22 cellular contexts compared by ENCODE assay signal in the genomic region with DNA sequence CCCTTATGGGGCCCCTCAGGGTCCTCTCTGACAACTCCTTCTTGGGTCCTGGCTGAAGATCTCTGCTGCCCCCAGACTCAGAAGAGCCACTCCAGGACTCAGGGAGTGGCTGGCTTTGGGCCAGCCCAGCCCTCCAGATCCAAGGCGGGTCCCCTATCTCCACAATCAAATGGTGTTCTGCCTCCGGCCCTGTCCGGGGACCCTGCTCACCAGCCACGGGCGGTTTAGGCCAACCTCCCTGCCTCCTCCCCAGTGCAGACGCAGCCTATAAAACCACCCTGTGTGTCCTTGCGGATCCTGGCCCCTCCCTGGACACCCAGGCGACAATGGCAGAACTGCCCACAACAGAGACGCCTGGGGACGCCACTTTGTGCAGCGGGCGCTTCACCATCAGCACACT. TPM values are rescaled to one million over a fixed set of nuclear protein-coding genes. Genes with fewer than 3 reads are reported as not detected.
DNase-seq lines count a peak whose midpoint lies in the region; ATAC-seq and TF ChIP-seq lines count a peak whose summit lies in the region.
"Had no signal": no experiment of that assay in that cellular context is flagged by ENCODE, and none has a peak within 500 bp of the region (broad histone marks: within the 10 kb centered on the region; RNA-seq: fewer than 3 reads in every experiment).

A gene with protein sequence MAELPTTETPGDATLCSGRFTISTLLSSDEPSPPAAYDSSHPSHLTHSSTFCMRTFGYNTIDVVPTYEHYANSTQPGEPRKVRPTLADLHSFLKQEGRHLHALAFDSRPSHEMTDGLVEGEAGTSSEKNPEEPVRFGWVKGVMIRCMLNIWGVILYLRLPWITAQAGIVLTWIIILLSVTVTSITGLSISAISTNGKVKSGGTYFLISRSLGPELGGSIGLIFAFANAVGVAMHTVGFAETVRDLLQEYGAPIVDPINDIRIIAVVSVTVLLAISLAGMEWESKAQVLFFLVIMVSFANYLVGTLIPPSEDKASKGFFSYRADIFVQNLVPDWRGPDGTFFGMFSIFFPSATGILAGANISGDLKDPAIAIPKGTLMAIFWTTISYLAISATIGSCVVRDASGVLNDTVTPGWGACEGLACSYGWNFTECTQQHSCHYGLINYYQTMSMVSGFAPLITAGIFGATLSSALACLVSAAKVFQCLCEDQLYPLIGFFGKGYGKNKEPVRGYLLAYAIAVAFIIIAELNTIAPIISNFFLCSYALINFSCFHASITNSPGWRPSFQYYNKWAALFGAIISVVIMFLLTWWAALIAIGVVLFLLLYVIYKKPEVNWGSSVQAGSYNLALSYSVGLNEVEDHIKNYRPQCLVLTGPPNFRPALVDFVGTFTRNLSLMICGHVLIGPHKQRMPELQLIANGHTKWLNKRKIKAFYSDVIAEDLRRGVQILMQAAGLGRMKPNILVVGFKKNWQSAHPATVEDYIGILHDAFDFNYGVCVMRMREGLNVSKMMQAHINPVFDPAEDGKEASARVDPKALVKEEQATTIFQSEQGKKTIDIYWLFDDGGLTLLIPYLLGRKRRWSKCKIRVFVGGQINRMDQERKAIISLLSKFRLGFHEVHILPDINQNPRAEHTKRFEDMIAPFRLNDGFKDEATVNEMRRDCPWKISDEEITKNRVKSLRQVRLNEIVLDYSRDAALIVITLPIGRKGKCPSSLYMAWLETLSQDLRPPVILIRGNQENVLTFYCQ (plus strand): TSS at position 298 of the 400 bp plus-strand sequence. CDS start 29 bp downstream, at position 327.

- H3K36me3 Mint-ChIP-seq in T-helper 1 cell treated with Interleukin-12 subunit alpha and Interleukin-12 subunit beta and Interleukin-4 antibody, amounts not matched to agents 30 μg/mL and 1 μg/mL, for 36 hours (ENCODE audit: low read depth) = no peaks in the 10 kb centered on the region
- no peaks in the 10 kb centered on the region for H3K36me3 Mint-ChIP-seq in progenitor cell of endocrine pancreas (ENCODE audit: insufficient read depth)

- dilution Hi-C loops in IMR-90 (cut with HindIII; ENCODE audit: low sequenced_read_pairs, unreplicated experiment) = no loop called here

- no peak within 1 kb of the TSS for H4K8ac ChIP-seq in IMR-90 (ENCODE audit: low read depth in 2 of 2, low read length in 2 of 2)

- TF ChIP-seq CTCF in IMR-90 (conservative IDR thresholded peaks at IDR 0.05; ENCODE audit: low read depth, low read length) (no peak), progenitor cell of endocrine pancreas (IDR thresholded peaks at IDR 0.05; ENCODE audit: unreplicated experiment) (no peak), GM13976 (IDR thresholded peaks at IDR 0.05; ENCODE audit: borderline replicate concordance, control extremely low read depth, extremely low read depth, insufficient read depth, missing control alignments) (no peak)

- H3K9me1 ChIP-seq in IMR-90 (ENCODE audit: insufficient read depth, low read length) = peaks cover 4% of the 10 kb centered on the region; the same call in 1 of the 2 replicates

- WGBS in IMR-90 (ENCODE audit: extremely low coverage in 2 of 2, insufficient read length in 1 of 2), 2 experiments = 75% methylated on average over 10 of the region's 12 CpGs; no CpG with 5 or more reads in 1 of the 2 experiments

- peaks cover 46% of the 10 kb centered on the region for H3K4me1 Mint-ChIP-seq in T-helper 1 cell treated with Interleukin-12 subunit alpha and Interleukin-12 subunit beta and Interleukin-4 antibody, amounts not matched to agents 30 μg/mL and 1 μg/mL, for 36 hours (ENCODE audit: low read depth)
- peaks cover 18% of the 10 kb centered on the region for H3K4me1 Mint-ChIP-seq in progenitor cell of endocrine pancreas (ENCODE audit: low read depth)

- no peaks in the 10 kb centered on the region for H3K79me1 ChIP-seq in IMR-90 (ENCODE audit: low read depth in 1 of 2, low read length in 2 of 2)

- H2AK9ac ChIP-seq in IMR-90 (replicated peaks; ENCODE audit: low read depth, low read length, poor library complexity) = peak within 1 kb of the TSS; percentile 65

- no peak within 1 kb of the TSS for H3K23ac ChIP-seq in IMR-90 (ENCODE audit: low read depth, low read length)

- no peak within 1 kb of the TSS for H2AFZ ChIP-seq in IMR-90 (replicated peaks; ENCODE audit: low read length, poor library complexity)

- no peak within 1 kb of the TSS for H2BK15ac ChIP-seq in IMR-90 (ENCODE audit: low read depth, low read length)

- ATAC-seq in IMR-90 (ENCODE audit: low read depth) = no peak
- ATAC-seq: GM12878, Panc1 had no signal

- no peak within 1 kb of the TSS for H3K9ac ChIP-seq in IMR-90 (ENCODE audit: low read depth, low read length)

- POLR2A ChIA-PET in IMR-90 (lab: Charles Lee; ENCODE audit: unreplicated experiment) = no interaction called here

- TF ChIP-seq POLR2A in IMR-90 (IDR thresholded peaks at IDR 0.05; ENCODE audit: low read depth, low read length) = no peak

- no peak within 1 kb of the TSS for H3K56ac ChIP-seq in IMR-90 (ENCODE audit: extremely low read depth, insufficient read depth, low read length)

- in situ Hi-C loops in IMR-90 (cut with MboI; ENCODE audit: low sequenced_read_pairs) (loop anchor here (5.0 to 10.0 kb wide), 2 partner anchors 87 to 180 kb away; no protein-coding TSS in a partner anchor), GM13976 (cut with MboI; ENCODE audit: low sequenced_read_pairs, unreplicated experiment) (loop anchor here (5.0 to 10.0 kb wide), 2 partner anchors 87 to 180 kb away; no protein-coding TSS in a partner anchor)

- H2BK120ac ChIP-seq in IMR-90 (ENCODE audit: low read depth, low read length) = no peak within 1 kb of the TSS

- intact Hi-C loops in IMR-90 (cut with micrococcal nuclease) = loop anchor here (5.0 kb wide), 1 partner anchor 302 kb away; no protein-coding TSS in a partner anchor

- no peak within 1 kb of the TSS for H3K27ac ChIP-seq in IMR-90 (ENCODE audit: insufficient read depth, low read length)
- H3K27ac ChIP-seq: C4-2B, HL-60 had no signal

- H3K27me3 ChIP-seq in IMR-90 (ENCODE audit: control insufficient read depth, insufficient read depth, low read length) = no peaks in the 10 kb centered on the region

- H3K36me3 ChIP-seq in IMR-90 (ENCODE audit: control insufficient read depth, insufficient read depth, low read length) = no peaks in the 10 kb centered on the region

- H3K9me3 ChIP-seq in IMR-90 (ENCODE audit: control insufficient read depth, insufficient read depth, low read length) = no peaks in the 10 kb centered on the region

- TF ChIP-seq RAD21 in IMR-90 (IDR thresholded peaks at IDR 0.05; ENCODE audit: low read length) = no peak

- CTCF ChIA-PET in IMR-90 (lab: Yijun Ruan, JAX) = no interaction called here

- no peak within 1 kb of the TSS for H3K4me3 Mint-ChIP-seq in T-helper 1 cell treated with Interleukin-12 subunit alpha and Interleukin-12 subunit beta and Interleukin-4 antibody, amounts not matched to agents 30 μg/mL and 1 μg/mL, for 36 hours
- no peak within 1 kb of the TSS for H3K4me3 Mint-ChIP-seq in progenitor cell of endocrine pancreas (ENCODE audit: low read depth)

- H3K27me3 Mint-ChIP-seq in T-helper 1 cell treated with Interleukin-12 subunit alpha and Interleukin-12 subunit beta and Interleukin-4 antibody, amounts not matched to agents 30 μg/mL and 1 μg/mL, for 36 hours (ENCODE audit: low read depth) = no peaks in the 10 kb centered on the region
- no peaks in the 10 kb centered on the region for H3K27me3 Mint-ChIP-seq in progenitor cell of endocrine pancreas

- H2BK5ac ChIP-seq in IMR-90 (ENCODE audit: low read depth, low read length, poor library complexity, severe bottlenecking) = no peak within 1 kb of the TSS

- H3K27ac Mint-ChIP-seq in T-helper 1 cell treated with Interleukin-12 subunit alpha and Interleukin-12 subunit beta and Interleukin-4 antibody, amounts not matched to agents 30 μg/mL and 1 μg/mL, for 36 hours = peak within 1 kb of the TSS; percentile 1
- H3K27ac Mint-ChIP-seq in progenitor cell of endocrine pancreas = peak within 1 kb of the TSS; percentile 47

- H4K5ac ChIP-seq in IMR-90 (ENCODE audit: low read depth, low read length) = no peak within 1 kb of the TSS

- no peaks in the 10 kb centered on the region for H4K20me1 ChIP-seq in IMR-90 (ENCODE audit: insufficient read depth, low read length)

- H2BK20ac ChIP-seq in IMR-90 (ENCODE audit: low read depth, low read length) = no peak within 1 kb of the TSS

- no peaks in the 10 kb centered on the region; the same call in 1 of the 2 replicates for H3K4me1 ChIP-seq in IMR-90 (ENCODE audit: control insufficient read depth, insufficient read depth, low read length)

- no peaks in the 10 kb centered on the region for H3K9me3 Mint-ChIP-seq in T-helper 1 cell treated with Interleukin-12 subunit alpha and Interleukin-12 subunit beta and Interleukin-4 antibody, amounts not matched to agents 30 μg/mL and 1 μg/mL, for 36 hours
- H3K9me3 Mint-ChIP-seq in progenitor cell of endocrine pancreas (ENCODE audit: low read depth) = no peaks in the 10 kb centered on the region

- H3K18ac ChIP-seq in IMR-90 (ENCODE audit: low read depth, low read length) = no peak within 1 kb of the TSS

- H2AK5ac ChIP-seq in IMR-90 (ENCODE audit: low read depth, low read length) = no peak within 1 kb of the TSS; the same call in 1 of the 2 replicates

- no peak within 1 kb of the TSS for H3K14ac ChIP-seq in IMR-90 (replicated peaks; ENCODE audit: low read depth, low read length)

- no peak within 1 kb of the TSS for H3K4ac ChIP-seq in IMR-90 (ENCODE audit: low read depth, low read length)

- no peak within 1 kb of the TSS for H3K4me3 ChIP-seq in IMR-90 (ENCODE audit: insufficient read depth, low read depth, low read length)
- H3K4me3 ChIP-seq: GM12878 had no signal

- no TSS peak for BruUV-seq in IMR-90 (replicated peaks; lab: Mats Ljungman, UMichigan)

- DNase-seq in T-helper 1 cell (no peak), IMR-90 (no peak), islet precursor cell (peak; percentile 65), progenitor cell of endocrine pancreas (ENCODE audit: low spot score, unreplicated experiment) (no peak), GM13976 (ENCODE audit: low spot score) (no peak)
- DNase-seq in effector CD4-positive, alpha-beta T cell = no peak
- no peak for DNase-seq in stimulated activated CD4-positive, alpha-beta T cell treated with anti-CD3 and anti-CD28 coated beads, Interleukin-1b, Interleukin-23, amount 100 ng/mL, for 48 hours
- DNase-seq: 8988T; COR-L47; KG1; NCI-H1092; NCI-H2227 treated with DMSO at 0.1 percent for 48 hours; NCI-H526 treated with DMSO at 0.1 percent for 48 hours; NK-92 treated with Interleukin-12 subunit alpha and Interleukin-12 subunit beta, amount 100 ng/mL, for 24 hours; Right ventricle myocardium superior had no signal

- H4K91ac ChIP-seq in IMR-90 (ENCODE audit: insufficient read depth, low read depth, low read length) = no peak within 1 kb of the TSS

- H3K4me2 ChIP-seq in IMR-90 (ENCODE audit: low read depth, low read length) = no peak within 1 kb of the TSS

TF ChIP-seq in IMR-90, 13 proteins besides CTCF, POLR2A, EP300 and RAD21 (continues in another document):
- TF ChIP-seq NFE2L2 (IDR thresholded peaks at IDR 0.05; ENCODE audit: low read depth, low read length) (no peak), MAZ (IDR thresholded peaks at IDR 0.05; ENCODE audit: borderline replicate concordance, low read depth, low read length) (no peak)

RNA-seq across cellular contexts. Expression of the gene that starts here (rescaled TPM):
- total RNA-seq in IMR-90 (2012; rRNA removed) = not detected in 2 replicates
- not detected in 2 replicates for polyA plus RNA-seq in IMR-90 (2012; rRNA removed)
- polyA plus RNA-seq in IMR-90 (2012; cell fraction: cytosol; rRNA removed) = not detected in 2 replicates
- polyA plus RNA-seq in IMR-90 (2012; cell fraction: nucleus; rRNA removed; ENCODE audit: low replicate concordance) = not detected in 2 replicates
- not detected in 2 replicates for total RNA-seq in progenitor cell of endocrine pancreas
- total RNA-seq: G401, M059J, Right ventricle myocardium superior had no signal
